17 cellular contexts compared by ENCODE assay signal in genomic region chr22:47175151-47175760, GRCh38.
DNase-seq lines count a peak whose midpoint lies in the region; ATAC-seq and TF ChIP-seq lines count a peak whose summit lies in the region.
"Had no signal": no experiment of that assay in that cellular context is flagged by ENCODE, and none has a peak within 500 bp of the region (broad histone marks: within the 10 kb centered on the region; RNA-seq: fewer than 3 reads in every experiment).

No MANE protein-coding gene starts in this region.

- H3K4me3 Mint-ChIP-seq in activated naive CD8-positive, alpha-beta T cell treated with anti-CD3 and anti-CD28 coated beads, Interleukin-2, amount 10 ng/mL, durations not matched to agents 7 days and 5 days: no peak overlapping the region
- H3K4me3 Mint-ChIP-seq in activated naive CD8-positive, alpha-beta T cell treated with anti-CD3 and anti-CD28 coated beads, Interleukin-2, amount 50 U/mL, for 24 hours: no peak overlapping the region
- H3K4me3 Mint-ChIP-seq: GM23338; naive thymus-derived CD8-positive, alpha-beta T cell had no signal

- H3K4me1 ChIP-seq in mucosa of descending colon (ENCODE audit: low read depth): no peaks in the 10 kb centered on the region
- H3K4me1 ChIP-seq: A549 had no signal

- peaks cover 15% of the 10 kb centered on the region for H3K36me3 Mint-ChIP-seq in activated naive CD8-positive, alpha-beta T cell treated with anti-CD3 and anti-CD28 coated beads, Interleukin-2, amount 10 ng/mL, durations not matched to agents 7 days and 5 days
- H3K36me3 Mint-ChIP-seq in activated naive CD8-positive, alpha-beta T cell treated with anti-CD3 and anti-CD28 coated beads, Interleukin-2, amount 50 U/mL, for 24 hours (ENCODE audit: low read depth): peaks cover 29% of the 10 kb centered on the region

- no peaks in the 10 kb centered on the region for H3K36me3 ChIP-seq in mucosa of descending colon (ENCODE audit: low read depth)

- POLR2A ChIA-PET in activated naive CD8-positive, alpha-beta T cell treated with anti-CD3 and anti-CD28 coated beads, Interleukin-2, amount 10 ng/mL, durations not matched to agents 7 days and 5 days (lab: Charles Lee): no interaction called here

- intact Hi-C loops in mucosa of descending colon (cut with DNase I, micrococcal nuclease): no loop called here

- no peak for TF ChIP-seq CTCF in mucosa of descending colon (IDR thresholded peaks at IDR 0.05)

- peak; percentile 20 for DNase-seq in activated naive CD8-positive, alpha-beta T cell treated with anti-CD3 and anti-CD28 coated beads, Interleukin-2, amount 10 ng/mL, durations not matched to agents 7 days and 5 days
- DNase-seq in activated naive CD8-positive, alpha-beta T cell treated with anti-CD3 and anti-CD28 coated beads, Interleukin-2, amount 50 U/mL, for 24 hours: no peak
- DNase-seq in fibroblast of the conjunctiva (ENCODE audit: low read depth) (peak; percentile 26), mucosa of descending colon (peak; percentile 21 to 42 (median 33)), glomerular visceral epithelial cell (ENCODE audit: extremely low spot score) (no peak), HK-2 (ENCODE audit: unreplicated experiment) (no peak), germinal center (ENCODE audit: low spot score) (no peak)
- no peak for DNase-seq in stimulated activated CD4-positive, alpha-beta T cell treated with anti-CD3 and anti-CD28 coated beads, Interleukin-2, amount 100 ng/mL, for 48 hours
- DNase-seq: activated CD4-positive, alpha-beta T cell treated with anti-CD3 and anti-CD28 coated beads, Interleukin-2, amount 50 U/mL, for 4 hours; NCI-H2029; NCI-H526; stimulated activated CD4-positive, alpha-beta T cell treated with anti-CD3 and anti-CD28 coated beads, Interleukin-4, amount 100 ng/mL, for 1 hour; stimulated activated CD8-positive, alpha-beta memory T cell treated with anti-CD3 and anti-CD28 coated beads, Interleukin-4, amount 100 ng/mL, for 48 hours had no signal

- H3K4me3 ChIP-seq in mucosa of descending colon: no peak overlapping the region
- H3K4me3 ChIP-seq: A549, GM23338, thoracic aorta had no signal

- no peaks in the 10 kb centered on the region for H3K9me3 ChIP-seq in mucosa of descending colon
- H3K9me3 ChIP-seq: A549, thoracic aorta had no signal

- no peak for ATAC-seq in activated naive CD8-positive, alpha-beta T cell treated with anti-CD3 and anti-CD28 coated beads, Interleukin-2, amount 10 ng/mL, durations not matched to agents 7 days and 5 days (ENCODE audit: low read depth)
- no peak for ATAC-seq in activated naive CD8-positive, alpha-beta T cell treated with anti-CD3 and anti-CD28 coated beads, Interleukin-2, amount 50 U/mL, for 24 hours
- peak; percentile 6 for ATAC-seq in mucosa of descending colon
- ATAC-seq: A549; GM23338; naive thymus-derived CD8-positive, alpha-beta T cell had no signal

- no peaks in the 10 kb centered on the region for H3K4me1 Mint-ChIP-seq in activated naive CD8-positive, alpha-beta T cell treated with anti-CD3 and anti-CD28 coated beads, Interleukin-2, amount 10 ng/mL, durations not matched to agents 7 days and 5 days
- no peaks in the 10 kb centered on the region for H3K4me1 Mint-ChIP-seq in activated naive CD8-positive, alpha-beta T cell treated with anti-CD3 and anti-CD28 coated beads, Interleukin-2, amount 50 U/mL, for 24 hours
- H3K4me1 Mint-ChIP-seq: GM23338 had no signal

- no peak overlapping the region for H3K27ac Mint-ChIP-seq in activated naive CD8-positive, alpha-beta T cell treated with anti-CD3 and anti-CD28 coated beads, Interleukin-2, amount 10 ng/mL, durations not matched to agents 7 days and 5 days
- no peak overlapping the region for H3K27ac Mint-ChIP-seq in activated naive CD8-positive, alpha-beta T cell treated with anti-CD3 and anti-CD28 coated beads, Interleukin-2, amount 50 U/mL, for 24 hours
- H3K27ac Mint-ChIP-seq: GM23338 had no signal

- H3K9me3 Mint-ChIP-seq in activated naive CD8-positive, alpha-beta T cell treated with anti-CD3 and anti-CD28 coated beads, Interleukin-2, amount 10 ng/mL, durations not matched to agents 7 days and 5 days: peaks cover 5% of the 10 kb centered on the region
- H3K9me3 Mint-ChIP-seq in activated naive CD8-positive, alpha-beta T cell treated with anti-CD3 and anti-CD28 coated beads, Interleukin-2, amount 50 U/mL, for 24 hours: peaks cover 8% of the 10 kb centered on the region

- no peaks in the 10 kb centered on the region for H3K27me3 Mint-ChIP-seq in activated naive CD8-positive, alpha-beta T cell treated with anti-CD3 and anti-CD28 coated beads, Interleukin-2, amount 10 ng/mL, durations not matched to agents 7 days and 5 days
- no peaks in the 10 kb centered on the region for H3K27me3 Mint-ChIP-seq in activated naive CD8-positive, alpha-beta T cell treated with anti-CD3 and anti-CD28 coated beads, Interleukin-2, amount 50 U/mL, for 24 hours
- H3K27me3 Mint-ChIP-seq: naive thymus-derived CD8-positive, alpha-beta T cell had no signal

Comparison
In these comparisons a context has a peak if more than half of its experiments do, and no peak if none do; other contexts are left out.
1. DNase-seq: peak in activated naive CD8-positive, alpha-beta T cell treated with anti-CD3 and anti-CD28 coated beads, Interleukin-2, amount 10 ng/mL, durations not matched to agents 7 days and 5 days (single experiment), fibroblast of the conjunctiva (single experiment) and mucosa of descending colon (3 of 3); none in activated naive CD8-positive, alpha-beta T cell treated with anti-CD3 and anti-CD28 coated beads, Interleukin-2, amount 50 U/mL, for 24 hours (single experiment), glomerular visceral epithelial cell (single experiment), HK-2 (single experiment), stimulated activated CD4-positive, alpha-beta T cell treated with anti-CD3 and anti-CD28 coated beads, Interleukin-2, amount 100 ng/mL, for 48 hours (0 of 2) and germinal center (single experiment).